In genomic region chr5:178431777-178432155, GRCh38 we compare ENCODE assay signal across 15 cellular contexts.
"Had no signal": no experiment of that assay in that cellular context is flagged by ENCODE, and none has a peak within 500 bp of the region (broad histone marks: within the 10 kb centered on the region; RNA-seq: fewer than 3 reads in every experiment).

No MANE protein-coding gene starts in this region.

- H3K36me3 Mint-ChIP-seq: immature natural killer cell had no signal

- ATAC-seq: effector memory CD8-positive, alpha-beta T cell; heart left ventricle; stimulated activated naive CD8-positive, alpha-beta T cell treated with anti-CD3 and anti-CD28 coated beads, Interleukin-15, Interleukin-2, amounts not matched to agents 100 U/mL and 50 U/mL, for 24 hours had no signal

- H3K9me3 ChIP-seq: breast epithelium had no signal

- H3K27ac ChIP-seq: heart left ventricle had no signal

- H3K27me3 Mint-ChIP-seq: activated CD4-positive, alpha-beta T cell treated with anti-CD3 and anti-CD28 coated beads, Interleukin-2, amount 10 ng/mL, durations not matched to agents 7 days and 5 days had no signal

- H3K27ac Mint-ChIP-seq: activated CD4-positive, alpha-beta T cell treated with anti-CD3 and anti-CD28 coated beads, Interleukin-2, amount 10 ng/mL, durations not matched to agents 7 days and 5 days; immature natural killer cell; type B pancreatic cell had no signal

- DNase-seq: activated CD4-positive, alpha-beta T cell treated with anti-CD3 and anti-CD28 coated beads, Interleukin-2, amount 10 ng/mL, durations not matched to agents 7 days and 5 days; activated CD4-positive, CD25-positive, alpha-beta regulatory T cell; activated naive CD4-positive, alpha-beta T cell treated with Interleukin-2 at 50 U/mL for 16 hours; cerebellar nuclear complex; dermis blood vessel endothelial cell; effector memory CD8-positive, alpha-beta T cell; heart left ventricle; immature natural killer cell; right cardiac atrium; stimulated activated CD4-positive, alpha-beta T cell treated with anti-CD3 and anti-CD28 coated beads, Interleukin-4, amount 100 ng/mL, for 4 hours; stimulated activated naive CD8-positive, alpha-beta T cell treated with anti-CD3 and anti-CD28 coated beads, Interleukin-15, Interleukin-2, amounts not matched to agents 100 U/mL and 50 U/mL, for 24 hours; T-helper 2 cell had no signal

- H3K4me3 Mint-ChIP-seq: activated CD4-positive, alpha-beta T cell treated with anti-CD3 and anti-CD28 coated beads, Interleukin-2, amount 10 ng/mL, durations not matched to agents 7 days and 5 days; effector memory CD8-positive, alpha-beta T cell; immature natural killer cell; type B pancreatic cell had no signal

- H3K4me1 Mint-ChIP-seq: activated CD4-positive, alpha-beta T cell treated with anti-CD3 and anti-CD28 coated beads, Interleukin-2, amount 10 ng/mL, durations not matched to agents 7 days and 5 days; immature natural killer cell had no signal

- H3K27me3 ChIP-seq: breast epithelium, heart left ventricle had no signal

- H3K4me3 ChIP-seq: breast epithelium, heart left ventricle, skin epidermis had no signal

- H3K36me3 ChIP-seq: breast epithelium, heart left ventricle had no signal

- H3K9me3 Mint-ChIP-seq: activated CD4-positive, alpha-beta T cell treated with anti-CD3 and anti-CD28 coated beads, Interleukin-2, amount 10 ng/mL, durations not matched to agents 7 days and 5 days; effector memory CD8-positive, alpha-beta T cell; immature natural killer cell had no signal
